7 cellular contexts compared by ENCODE assay signal in genomic region chr9:110020219-110020618, GRCh38.
DNase-seq lines count a peak whose midpoint lies in the region; ATAC-seq, FAIRE-seq and TF ChIP-seq lines count a peak whose summit lies in the region.
"Not testable (repeated sequence)": the region's sequence is repeated elsewhere in the genome, so short reads cannot be mapped to it uniquely, and the experiment has no call there.

No MANE protein-coding gene starts in this region.

- not testable (repeated sequence) for H3K14ac ChIP-seq in IMR-90 (replicated peaks; ENCODE audit: low read depth, low read length)

- not testable (repeated sequence) for H2BK120ac ChIP-seq in IMR-90 (ENCODE audit: low read depth, low read length)

- H3K4ac ChIP-seq in IMR-90 (ENCODE audit: low read depth, low read length): not testable (repeated sequence)

- POLR2A ChIA-PET in IMR-90 (lab: Charles Lee; ENCODE audit: unreplicated experiment); activated CD4-positive, alpha-beta memory T cell treated with anti-CD3 and anti-CD28 coated beads for 36 hours (lab: Charles Lee): not testable (repeated sequence)

- H2AK9ac ChIP-seq in IMR-90 (replicated peaks; ENCODE audit: low read depth, low read length, poor library complexity): not testable (repeated sequence)

- not testable (repeated sequence) for BruUV-seq in IMR-90 (replicated peaks; lab: Mats Ljungman, UMichigan)

- not testable (repeated sequence) for H2BK15ac ChIP-seq in IMR-90 (ENCODE audit: low read depth, low read length)

- H4K20me1 ChIP-seq in IMR-90 (ENCODE audit: insufficient read depth, low read length): not testable (repeated sequence)

- H3K27me3 ChIP-seq in IMR-90 (ENCODE audit: control insufficient read depth, insufficient read depth, low read length); bronchial epithelial cell (ENCODE audit: control insufficient read depth, insufficient read depth, low read length): not testable (repeated sequence)

- peaks cover 14% of the 10 kb centered on the region for H3K4me1 Mint-ChIP-seq in activated CD4-positive, alpha-beta memory T cell treated with anti-CD3 and anti-CD28 coated beads for 36 hours (ENCODE audit: low read depth)

- not testable (repeated sequence) for DNase-seq in H54 (ENCODE audit: insufficient read length, low spot score)
- DNase-seq in IMR-90: peak; percentile 28
- peak; percentile 37 for DNase-seq in RKO (ENCODE audit: low spot score)
- DNase-seq in activated CD4-positive, alpha-beta memory T cell treated with anti-CD3 and anti-CD28 coated beads for 36 hours: peak; percentile 20
- peak; percentile 42 for DNase-seq in bronchial epithelial cell (ENCODE audit: low read depth)
- DNase-seq in fibroblast of mammary gland (ENCODE audit: low read depth): peak; percentile 60
- DNase-seq in renal cortical epithelial cell (ENCODE audit: low read depth): peak; percentile 48

- H4K8ac ChIP-seq in IMR-90 (ENCODE audit: low read depth in 2 of 2, low read length in 2 of 2): not testable (repeated sequence)

- TF ChIP-seq CTCF in IMR-90 (conservative IDR thresholded peaks at IDR 0.05; ENCODE audit: low read depth, low read length); bronchial epithelial cell (IDR thresholded peaks at IDR 0.05; ENCODE audit: insufficient read depth, low read length, severe bottlenecking); fibroblast of mammary gland (conservative IDR thresholded peaks at IDR 0.05; ENCODE audit: control insufficient read depth, insufficient read depth, low read depth, low read length): not testable (repeated sequence)

- not testable (repeated sequence) for H3K27ac Mint-ChIP-seq in activated CD4-positive, alpha-beta memory T cell treated with anti-CD3 and anti-CD28 coated beads for 36 hours

- no CpG with 5 or more reads among the region's 4 CpGs for WGBS in IMR-90 (ENCODE audit: extremely low coverage in 2 of 2, insufficient read length in 1 of 2), 2 experiments

- H3K9me3 ChIP-seq in IMR-90 (ENCODE audit: control insufficient read depth, insufficient read depth, low read length): not testable (repeated sequence)

- H3K4me3 ChIP-seq in IMR-90 (ENCODE audit: insufficient read depth, low read depth, low read length); bronchial epithelial cell (ENCODE audit: low read depth, low read length); fibroblast of mammary gland (ENCODE audit: control insufficient read depth, low read depth, low read length): not testable (repeated sequence)

- H4K5ac ChIP-seq in IMR-90 (ENCODE audit: low read depth, low read length): not testable (repeated sequence)

- CTCF ChIA-PET in IMR-90 (lab: Yijun Ruan, JAX); activated CD4-positive, alpha-beta memory T cell treated with anti-CD3 and anti-CD28 coated beads for 36 hours (lab: Charles Lee): not testable (repeated sequence)

- H2BK20ac ChIP-seq in IMR-90 (ENCODE audit: low read depth, low read length): not testable (repeated sequence)

- not testable (repeated sequence) for H3K27me3 Mint-ChIP-seq in activated CD4-positive, alpha-beta memory T cell treated with anti-CD3 and anti-CD28 coated beads for 36 hours

- H2BK5ac ChIP-seq in IMR-90 (ENCODE audit: low read depth, low read length, poor library complexity, severe bottlenecking): not testable (repeated sequence)

- H3K9ac ChIP-seq in IMR-90 (ENCODE audit: low read depth, low read length): not testable (repeated sequence)

- not testable (repeated sequence) for H3K4me3 Mint-ChIP-seq in activated CD4-positive, alpha-beta memory T cell treated with anti-CD3 and anti-CD28 coated beads for 36 hours

- dilution Hi-C loops in IMR-90 (cut with HindIII; ENCODE audit: low sequenced_read_pairs, unreplicated experiment): not testable (repeated sequence)

- not testable (repeated sequence) for H3K9me3 Mint-ChIP-seq in activated CD4-positive, alpha-beta memory T cell treated with anti-CD3 and anti-CD28 coated beads for 36 hours

- H3K36me3 ChIP-seq in IMR-90 (ENCODE audit: control insufficient read depth, insufficient read depth, low read length); bronchial epithelial cell (ENCODE audit: control insufficient read depth, insufficient read depth, low read length): not testable (repeated sequence)

- ATAC-seq in IMR-90 (ENCODE audit: low read depth): not testable (repeated sequence)

- not testable (repeated sequence) for TF ChIP-seq RAD21 in IMR-90 (IDR thresholded peaks at IDR 0.05; ENCODE audit: low read length)

- not testable (repeated sequence) for H4K91ac ChIP-seq in IMR-90 (ENCODE audit: insufficient read depth, low read depth, low read length)

- intact Hi-C loops in IMR-90 (cut with micrococcal nuclease); activated CD4-positive, alpha-beta memory T cell treated with anti-CD3 and anti-CD28 coated beads for 36 hours (cut with micrococcal nuclease): not testable (repeated sequence)

- not testable (repeated sequence) for H3K23ac ChIP-seq in IMR-90 (ENCODE audit: low read depth, low read length)

- not testable (repeated sequence) for H3K27ac ChIP-seq in IMR-90 (ENCODE audit: insufficient read depth, low read length)

- H3K79me1 ChIP-seq in IMR-90 (ENCODE audit: low read depth in 1 of 2, low read length in 2 of 2): peaks cover 2 to 17% of the 10 kb centered on the region in 2 experiments; a peak in 3 of 4 replicates

- not testable (repeated sequence) for H3K18ac ChIP-seq in IMR-90 (ENCODE audit: low read depth, low read length)

- not testable (repeated sequence) for TF ChIP-seq POLR2A in H54 (IDR thresholded peaks at IDR 0.05; ENCODE audit: low read depth, low read length); IMR-90 (IDR thresholded peaks at IDR 0.05; ENCODE audit: low read depth, low read length)

- not testable (repeated sequence) for H3K56ac ChIP-seq in IMR-90 (ENCODE audit: extremely low read depth, insufficient read depth, low read length)

- H3K9me1 ChIP-seq in IMR-90 (ENCODE audit: insufficient read depth, low read length): not testable (repeated sequence)

- FAIRE-seq in H54 (lab: Jason Lieb, UNC): peak; percentile 38
- FAIRE-seq in bronchial epithelial cell (lab: Jason Lieb, UNC): not testable (repeated sequence)

- H3K4me2 ChIP-seq in IMR-90 (ENCODE audit: low read depth, low read length): not testable (repeated sequence)

- H2AFZ ChIP-seq in IMR-90 (replicated peaks; ENCODE audit: low read length, poor library complexity): not testable (repeated sequence)

- H3K4me1 ChIP-seq in IMR-90 (ENCODE audit: control insufficient read depth, insufficient read depth, low read length): not testable (repeated sequence)

- in situ Hi-C loops in IMR-90 (cut with MboI; ENCODE audit: low sequenced_read_pairs): not testable (repeated sequence)

- H3K36me3 Mint-ChIP-seq in activated CD4-positive, alpha-beta memory T cell treated with anti-CD3 and anti-CD28 coated beads for 36 hours: not testable (repeated sequence)

- not testable (repeated sequence) for H2AK5ac ChIP-seq in IMR-90 (ENCODE audit: low read depth, low read length)

TF ChIP-seq in IMR-90, 13 proteins besides CTCF, POLR2A, EP300 and RAD21:
- peak; percentile 34; the same call in 1 of the 2 replicates for TF ChIP-seq BHLHE40 (IDR thresholded peaks at IDR 0.05; ENCODE audit: low read depth, low read length)
